13 cellular contexts compared by ENCODE assay signal in the genomic region with DNA sequence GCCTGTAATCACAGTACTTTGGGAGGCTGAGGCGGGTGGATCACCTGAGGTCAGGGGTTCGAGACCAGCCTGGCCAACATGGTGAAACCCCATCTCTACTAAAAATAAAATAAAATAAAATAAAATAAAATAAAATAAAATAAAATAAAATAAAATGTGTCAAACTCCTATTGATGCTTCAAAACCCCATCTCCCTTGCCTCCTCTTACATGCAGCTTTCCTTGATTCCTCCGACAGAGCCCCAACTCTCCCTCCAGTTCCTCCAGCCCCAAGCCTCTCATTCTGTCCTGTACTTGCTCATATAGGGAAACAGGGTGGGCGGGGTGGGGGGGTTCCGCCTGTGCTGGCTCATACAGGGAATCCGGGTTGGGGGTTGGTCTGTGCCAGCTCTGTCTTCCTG. TPM values are rescaled to one million over a fixed set of nuclear protein-coding genes. Genes with fewer than 3 reads are reported as not detected.
"Had no signal": no experiment of that assay in that cellular context is flagged by ENCODE, and none has a peak within 500 bp of the region (broad histone marks: within the 10 kb centered on the region; RNA-seq: fewer than 3 reads in every experiment).

No MANE protein-coding gene starts in this region.

RNA-seq across cellular contexts. Expression of a gene that starts 3.8 kb away (rescaled TPM):
- total RNA-seq: activated B cell treated with CpG ODN at 0.5 μM for 24 hours; activated CD8-positive, alpha-beta T cell treated with anti-CD3 and anti-CD28 coated beads for 36 hours; adrenal gland; cardiac septum; dorsolateral prefrontal cortex; fibroblast of lung; foreskin keratinocyte; left colon; lung; sciatic nerve; spleen; thoracic aorta; urinary bladder had no signal
- polyA plus RNA-seq: adrenal gland, fibroblast of lung, foreskin keratinocyte, lung, spleen, urinary bladder had no signal

RNA-seq across cellular contexts. Expression of a gene that starts 24.9 kb away (rescaled TPM):
- total RNA-seq: cardiac septum, left colon, sciatic nerve, urinary bladder had no signal
- polyA plus RNA-seq: spleen had no signal
